In the genomic region with DNA sequence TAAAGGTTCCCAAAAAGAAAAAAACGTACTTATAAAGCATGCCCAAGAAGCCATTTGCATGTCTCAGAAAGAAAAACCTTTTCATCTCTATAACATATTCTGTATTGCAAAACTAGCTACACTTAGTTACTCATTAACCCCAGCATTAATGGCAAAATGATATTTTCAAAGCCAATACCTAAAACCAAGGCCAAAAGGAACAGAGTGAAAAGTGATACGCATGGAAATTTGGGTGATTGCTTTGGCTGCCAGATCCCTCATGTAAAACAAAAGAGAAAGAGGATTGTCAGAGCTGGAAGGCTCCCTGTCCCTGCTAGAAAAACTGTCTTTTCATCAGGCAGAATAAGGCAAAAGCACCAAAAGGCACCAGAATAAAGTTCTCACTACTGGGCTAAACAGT, we compare ENCODE assay signal across 33 cellular contexts. TPM values are rescaled to one million over a fixed set of nuclear protein-coding genes. Genes with fewer than 3 reads are reported as not detected.
"Had no signal": no experiment of that assay in that cellular context is flagged by ENCODE, and none has a peak within 500 bp of the region (broad histone marks: within the 10 kb centered on the region; RNA-seq: fewer than 3 reads in every experiment).

No MANE protein-coding gene starts in this region.

- ATAC-seq: naive thymus-derived CD8-positive, alpha-beta T cell; natural killer cell treated with Interleukin-12 subunit alpha and Interleukin-12 subunit beta and Interleukin-15 and Interleukin-18, amount 100 ng/mL, for 72 hours; psoas muscle; right cardiac atrium; sciatic nerve; stimulated activated memory B cell treated with anti-CD40 and anti-IgM and Interleukin-4, amounts not matched to agents 10 μg/mL and 1 μg/mL and 100 μg/mL, for 72 hours; stimulated activated naive CD8-positive, alpha-beta T cell treated with anti-CD3 and anti-CD28 coated beads, Interleukin-15, amount 100 ng/mL, for 72 hours; stimulated activated naive CD8-positive, alpha-beta T cell treated with anti-CD3 and anti-CD28 coated beads, Interleukin-15, Interleukin-2, amounts not matched to agents 100 U/mL and 50 U/mL, for 24 hours; upper lobe of right lung had no signal

- H3K36me3 Mint-ChIP-seq: natural killer cell treated with Interleukin-12 subunit alpha and Interleukin-12 subunit beta and Interleukin-15 and Interleukin-18, amount 100 ng/mL, for 72 hours; stimulated activated memory B cell treated with anti-CD40 and anti-IgM and Interleukin-4, amounts not matched to agents 10 μg/mL and 1 μg/mL and 100 μg/mL, for 72 hours; type B pancreatic cell had no signal

- H3K27me3 Mint-ChIP-seq: progenitor cell of endocrine pancreas had no signal

- H3K4me3 ChIP-seq: psoas muscle, skin epidermis, smooth muscle cell, spleen, suprapubic skin, testis, tibial artery, transverse colon, upper lobe of right lung, uterus had no signal

- H3K9ac ChIP-seq: parathyroid adenoma had no signal

- H3K4me3 Mint-ChIP-seq: naive thymus-derived CD8-positive, alpha-beta T cell; natural killer cell treated with Interleukin-12 subunit alpha and Interleukin-12 subunit beta and Interleukin-15 and Interleukin-18, amount 100 ng/mL, for 72 hours; nephron progenitor cell; neural crest cell; stimulated activated memory B cell treated with anti-CD40 and anti-IgM and Interleukin-4, amounts not matched to agents 10 μg/mL and 1 μg/mL and 100 μg/mL, for 72 hours; stimulated activated naive CD8-positive, alpha-beta T cell treated with anti-CD3 and anti-CD28 coated beads, Interleukin-15, amount 100 ng/mL, for 72 hours; type B pancreatic cell had no signal

- H3K27ac ChIP-seq: neutrophil, parathyroid adenoma, psoas muscle, skin epidermis, spleen, suprapubic skin, testis, tibial artery, transverse colon, upper lobe of right lung, uterus had no signal

- H3K4me1 Mint-ChIP-seq: naive thymus-derived CD8-positive, alpha-beta T cell; nephron progenitor cell; neural crest cell; stimulated activated memory B cell treated with anti-CD40 and anti-IgM and Interleukin-4, amounts not matched to agents 10 μg/mL and 1 μg/mL and 100 μg/mL, for 72 hours; stimulated activated naive CD8-positive, alpha-beta T cell treated with anti-CD3 and anti-CD28 coated beads, Interleukin-15, amount 100 ng/mL, for 72 hours had no signal

- H2AFZ ChIP-seq: parathyroid adenoma had no signal

- DNase-seq: naive thymus-derived CD8-positive, alpha-beta T cell; nephron progenitor cell; nucleus accumbens; posterior cingulate gyrus; psoas muscle; right cardiac atrium; spleen; stimulated activated CD4-positive, alpha-beta T cell treated with anti-CD3 and anti-CD28 coated beads, Interleukin-12 subunit alpha, Interleukin-12 subunit beta, amount 100 ng/mL, for 4 hours; stimulated activated CD4-positive, alpha-beta T cell treated with anti-CD3 and anti-CD28 coated beads, Interleukin-1b, Interleukin-23, amount 100 ng/mL, for 48 hours; stimulated activated CD4-positive, alpha-beta T cell treated with anti-CD3 and anti-CD28 coated beads, Interleukin-4, amount 100 ng/mL, for 1 hour; stimulated activated CD4-positive, alpha-beta T cell treated with anti-CD3 and anti-CD28 coated beads, Interleukin-4, amount 100 ng/mL, for 4 hours; stimulated activated CD8-positive, alpha-beta memory T cell treated with anti-CD3 and anti-CD28 coated beads, Interleukin-4, amount 100 ng/mL, for 48 hours; stimulated activated naive CD4-positive, alpha-beta T cell; stimulated activated naive CD8-positive, alpha-beta T cell treated with anti-CD3 and anti-CD28 coated beads, Interleukin-15, amount 100 ng/mL, for 72 hours; stimulated activated naive CD8-positive, alpha-beta T cell treated with anti-CD3 and anti-CD28 coated beads, Interleukin-15, Interleukin-2, amounts not matched to agents 100 U/mL and 50 U/mL, for 24 hours; substantia nigra; testis; tibial artery; transverse colon; upper lobe of right lung; uterus had no signal

- H3K27me3 ChIP-seq: neutrophil, suprapubic skin, testis, tibial artery, transverse colon, upper lobe of right lung, uterus had no signal

- H3K9me3 ChIP-seq: neutrophil, psoas muscle, spleen, suprapubic skin, testis, tibial artery, transverse colon, upper lobe of right lung, uterus had no signal

- H3K36me3 ChIP-seq: neutrophil, spleen, suprapubic skin, tibial artery, transverse colon, upper lobe of right lung, uterus had no signal

- H3K27ac Mint-ChIP-seq: naive thymus-derived CD8-positive, alpha-beta T cell; natural killer cell treated with Interleukin-12 subunit alpha and Interleukin-12 subunit beta and Interleukin-15 and Interleukin-18, amount 100 ng/mL, for 72 hours; nephron progenitor cell; progenitor cell of endocrine pancreas; stimulated activated memory B cell treated with anti-CD40 and anti-IgM and Interleukin-4, amounts not matched to agents 10 μg/mL and 1 μg/mL and 100 μg/mL, for 72 hours; stimulated activated naive CD8-positive, alpha-beta T cell treated with anti-CD3 and anti-CD28 coated beads, Interleukin-15, amount 100 ng/mL, for 72 hours; type B pancreatic cell had no signal

- H3K9me3 Mint-ChIP-seq: naive thymus-derived CD8-positive, alpha-beta T cell; natural killer cell treated with Interleukin-12 subunit alpha and Interleukin-12 subunit beta and Interleukin-15 and Interleukin-18, amount 100 ng/mL, for 72 hours; stimulated activated memory B cell treated with anti-CD40 and anti-IgM and Interleukin-4, amounts not matched to agents 10 μg/mL and 1 μg/mL and 100 μg/mL, for 72 hours; stimulated activated naive CD8-positive, alpha-beta T cell treated with anti-CD3 and anti-CD28 coated beads, Interleukin-15, amount 100 ng/mL, for 72 hours had no signal

- H3K4me2 ChIP-seq: smooth muscle cell had no signal

- H3K79me2 ChIP-seq: parathyroid adenoma had no signal

- H3K4me1 ChIP-seq: parathyroid adenoma, psoas muscle, spleen, suprapubic skin, testis, tibial artery, transverse colon, upper lobe of right lung, uterus had no signal

RNA-seq across cellular contexts. Expression of gene RADX, which starts 46.8 kb away (rescaled TPM):
- total RNA-seq: osteocyte had no signal
